24 cellular contexts compared by ENCODE assay signal in the genomic region with DNA sequence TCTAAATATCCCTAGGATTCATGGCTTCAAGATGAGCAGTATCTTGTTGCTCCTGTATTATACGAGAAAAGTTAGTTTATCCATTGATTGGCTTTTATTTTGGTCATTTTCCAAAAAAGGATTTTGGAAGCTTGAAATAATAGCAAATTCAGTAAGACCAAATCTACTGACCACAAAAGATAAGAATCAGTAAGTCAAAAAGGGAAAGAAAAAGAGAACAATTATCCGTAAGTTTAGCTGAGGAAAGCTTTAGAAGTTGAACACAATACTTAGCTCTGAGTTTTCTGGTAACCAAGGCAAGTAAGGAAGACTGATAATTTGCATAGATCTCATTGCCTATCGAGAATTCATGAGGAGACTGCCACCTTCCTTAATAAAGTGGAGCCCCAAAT. TPM values are rescaled to one million over a fixed set of nuclear protein-coding genes. Genes with fewer than 3 reads are reported as not detected.
A peak's percentile ranks its signal among the peaks of the same experiment; 100 is the strongest.
DNase-seq lines count a peak whose midpoint lies in the region; ATAC-seq and TF ChIP-seq lines count a peak whose summit lies in the region.
"Had no signal": no experiment of that assay in that cellular context is flagged by ENCODE, and none has a peak within 500 bp of the region (broad histone marks: within the 10 kb centered on the region; RNA-seq: fewer than 3 reads in every experiment).

No MANE protein-coding gene starts in this region.

- peaks cover 89% of the 10 kb centered on the region for H3K4me1 Mint-ChIP-seq in activated naive CD8-positive, alpha-beta T cell (ENCODE audit: low read depth)
- H3K4me1 Mint-ChIP-seq in activated naive CD8-positive, alpha-beta T cell treated with anti-CD3 and anti-CD28 coated beads, Interleukin-2, amount 50 U/mL, for 24 hours, result peaks cover 86% of the 10 kb centered on the region
- H3K4me1 Mint-ChIP-seq in T-helper 17 cell, result peaks cover 70% of the 10 kb centered on the region
- peaks cover 91 to 98% of the 10 kb centered on the region in 2 donors for H3K4me1 Mint-ChIP-seq in immature natural killer cell

- ATAC-seq in activated naive CD8-positive, alpha-beta T cell treated with anti-CD3 and anti-CD28 coated beads, Interleukin-2, amount 50 U/mL, for 24 hours, result no peak
- ATAC-seq in T-helper 17 cell, result no peak
- ATAC-seq: body of pancreas, left cardiac atrium had no signal

- DNase-seq in activated naive CD8-positive, alpha-beta T cell treated with anti-CD3 and anti-CD28 coated beads, Interleukin-2, amount 50 U/mL, for 24 hours, result no peak
- DNase-seq in T-helper 17 cell (no peak), immature natural killer cell (no peak), uterus (no peak), inferior parietal cortex (ENCODE audit: extremely low spot score) (no peak), activated gamma-delta T cell treated with Interleukin-2 at 50 U/mL for 16 hours (no peak), posterior cingulate gyrus (no peak)
- DNase-seq: ACHN; activated CD4-positive, alpha-beta memory T cell treated with anti-CD3 and anti-CD28 coated beads, Interleukin-2, amount 10 ng/mL, durations not matched to agents 7 days and 5 days; activated naive CD4-positive, alpha-beta T cell treated with anti-CD3 and anti-CD28 coated beads, Interleukin-2, amount 50 U/mL, for 16 hours; body of pancreas; DMS153; effector memory CD4-positive, alpha-beta T cell; left cardiac atrium; mesendoderm; naive B cell; NCI-H1417 treated with DMSO at 0.1 percent for 48 hours; NCI-H2107; NCI-H510A; NK-92 treated with Interleukin-12 subunit alpha and Interleukin-12 subunit beta, amount 100 ng/mL, for 24 hours; substantia nigra; T-helper 9 cell had no signal

- peaks cover 10 to 17% of the 10 kb centered on the region in 2 donors for H3K4me1 ChIP-seq in uterus

- H3K4me3 ChIP-seq in uterus, result no peak overlapping the region
- H3K4me3 ChIP-seq: body of pancreas had no signal

- no peaks in the 10 kb centered on the region for H3K9me3 ChIP-seq in T-helper 17 cell (ENCODE audit: control insufficient read depth, low read length, poor library complexity, severe bottlenecking)
- no peaks in the 10 kb centered on the region for H3K9me3 ChIP-seq in uterus
- H3K9me3 ChIP-seq: body of pancreas had no signal

- H3K27ac Mint-ChIP-seq in activated naive CD8-positive, alpha-beta T cell, result peak overlapping the region; percentile 55
- no peak overlapping the region for H3K27ac Mint-ChIP-seq in activated naive CD8-positive, alpha-beta T cell treated with anti-CD3 and anti-CD28 coated beads, Interleukin-2, amount 50 U/mL, for 24 hours
- H3K27ac Mint-ChIP-seq in T-helper 17 cell, result no peak overlapping the region
- peak overlapping the region; percentile 53 to 93 (median 83) for H3K27ac Mint-ChIP-seq in immature natural killer cell
- H3K27ac Mint-ChIP-seq: activated CD4-positive, alpha-beta memory T cell treated with anti-CD3 and anti-CD28 coated beads, Interleukin-2, amount 10 ng/mL, durations not matched to agents 7 days and 5 days had no signal

- peaks cover 5% of the 10 kb centered on the region for H3K36me3 Mint-ChIP-seq in activated naive CD8-positive, alpha-beta T cell
- H3K36me3 Mint-ChIP-seq in activated naive CD8-positive, alpha-beta T cell treated with anti-CD3 and anti-CD28 coated beads, Interleukin-2, amount 50 U/mL, for 24 hours (ENCODE audit: low read depth), result peaks cover 3% of the 10 kb centered on the region
- H3K36me3 Mint-ChIP-seq in T-helper 17 cell (ENCODE audit: low read depth), result peaks cover 2% of the 10 kb centered on the region
- H3K36me3 Mint-ChIP-seq in immature natural killer cell, result peaks cover 0 to 6% (median 5%) of the 10 kb centered on the region in 3 donors
- H3K36me3 Mint-ChIP-seq: naive B cell had no signal

- no peaks in the 10 kb centered on the region for H3K27me3 Mint-ChIP-seq in activated naive CD8-positive, alpha-beta T cell
- H3K27me3 Mint-ChIP-seq in activated naive CD8-positive, alpha-beta T cell treated with anti-CD3 and anti-CD28 coated beads, Interleukin-2, amount 50 U/mL, for 24 hours, result no peaks in the 10 kb centered on the region
- no peaks in the 10 kb centered on the region for H3K27me3 Mint-ChIP-seq in T-helper 17 cell
- H3K27me3 Mint-ChIP-seq in immature natural killer cell (ENCODE audit: low read depth in 3 of 3), result peaks cover 0 to 1% (median 0%) of the 10 kb centered on the region in 3 donors
- H3K27me3 Mint-ChIP-seq: activated CD4-positive, alpha-beta memory T cell treated with anti-CD3 and anti-CD28 coated beads, Interleukin-2, amount 10 ng/mL, durations not matched to agents 7 days and 5 days; naive B cell had no signal

- TF ChIP-seq POLR2A in uterus (IDR thresholded peaks at IDR 0.05), result no peak

- H3K4me3 Mint-ChIP-seq in activated naive CD8-positive, alpha-beta T cell, result peak overlapping the region; percentile 24
- no peak overlapping the region for H3K4me3 Mint-ChIP-seq in activated naive CD8-positive, alpha-beta T cell treated with anti-CD3 and anti-CD28 coated beads, Interleukin-2, amount 50 U/mL, for 24 hours
- H3K4me3 Mint-ChIP-seq in T-helper 17 cell, result peak overlapping the region; percentile 39
- H3K4me3 Mint-ChIP-seq in immature natural killer cell, result peak overlapping the region; percentile 28 to 80 (median 49)
- H3K4me3 Mint-ChIP-seq: activated CD4-positive, alpha-beta memory T cell treated with anti-CD3 and anti-CD28 coated beads, Interleukin-2, amount 10 ng/mL, durations not matched to agents 7 days and 5 days had no signal

- no peaks in the 10 kb centered on the region for H3K36me3 ChIP-seq in uterus

- no peaks in the 10 kb centered on the region for H3K9me3 Mint-ChIP-seq in activated naive CD8-positive, alpha-beta T cell (ENCODE audit: low read depth)
- H3K9me3 Mint-ChIP-seq in activated naive CD8-positive, alpha-beta T cell treated with anti-CD3 and anti-CD28 coated beads, Interleukin-2, amount 50 U/mL, for 24 hours, result no peaks in the 10 kb centered on the region
- no peaks in the 10 kb centered on the region for H3K9me3 Mint-ChIP-seq in immature natural killer cell
- H3K9me3 Mint-ChIP-seq: activated CD4-positive, alpha-beta memory T cell treated with anti-CD3 and anti-CD28 coated beads, Interleukin-2, amount 10 ng/mL, durations not matched to agents 7 days and 5 days; naive B cell had no signal

- intact Hi-C loops in uterus (cut with DNase I; ENCODE audit: low total_unique reads), result no loop called here
- intact Hi-C loops in posterior cingulate gyrus (cut with DNase I), result no loop called here

- no peak for TF ChIP-seq CTCF in uterus (IDR thresholded peaks at IDR 0.05)

- H3K27ac ChIP-seq in uterus, result peak overlapping the region; percentile 14 to 47
- H3K27ac ChIP-seq: body of pancreas, parathyroid adenoma had no signal

- no peaks in the 10 kb centered on the region for H3K27me3 ChIP-seq in uterus
- H3K27me3 ChIP-seq: body of pancreas had no signal

RNA-seq across cellular contexts. Expression of a gene that starts 9.1 kb away (rescaled TPM):
- 10 to 100 TPM; 23.5 to 29.1 TPM for total RNA-seq in T-helper 17 cell
- polyA plus RNA-seq in immature natural killer cell, result 10 to 100 TPM; 34.2 to 71.0 (median 67.8) TPM
- 100 to 1,000 TPM in 1 of 4 donors, 10 to 100 TPM in 3; 27.1 to 101 (median 41.3) TPM for total RNA-seq in uterus

Comparison
In these comparisons a context has a peak if more than half of its experiments do, and no peak if none do; other contexts are left out.
1. H3K27ac Mint-ChIP-seq: peak in activated naive CD8-positive, alpha-beta T cell (single experiment) and immature natural killer cell (6 of 6); none in activated naive CD8-positive, alpha-beta T cell treated with anti-CD3 and anti-CD28 coated beads, Interleukin-2, amount 50 U/mL, for 24 hours (single experiment) and T-helper 17 cell (single experiment).